ENCODE assay signal across 8 cellular contexts in genomic region chr12:46383654-46384450, GRCh38. TPM values are rescaled to one million over a fixed set of nuclear protein-coding genes. Genes with fewer than 3 reads are reported as not detected.
DNase-seq lines count a peak whose midpoint lies in the region; ATAC-seq and TF ChIP-seq lines count a peak whose summit lies in the region.

No MANE protein-coding gene starts in this region.

- H3K36me3 ChIP-seq in PC-9 (ENCODE audit: low read depth) (peaks cover 11% of the 10 kb centered on the region; the same call in 1 of the 2 replicates), neuron (ENCODE audit: insufficient read depth, low read length) (no peaks in the 10 kb centered on the region), subcutaneous abdominal adipose tissue (ENCODE audit: control insufficient read depth in 5 of 5, insufficient read depth in 5 of 5, low read length in 5 of 5) (no peaks in the 10 kb centered on the region)

- peak; percentile 12 for DNase-seq in GM19238 (ENCODE audit: insufficient read length, low spot score)
- peak; percentile 68 to 81 for DNase-seq in PC-9
- peak; percentile 63 for DNase-seq in activated T-helper 9 cell treated with anti-CD3 and anti-CD28 coated beads, Interleukin-2, amount 50 U/mL, for 16 hours (ENCODE audit: low read depth)
- peak; percentile 98 for DNase-seq in fibroblast of the aortic adventitia (ENCODE audit: low read depth)

- H3K9me3 ChIP-seq in PC-9 (ENCODE audit: insufficient read depth, low read depth), result no peaks in the 10 kb centered on the region
- no peaks in the 10 kb centered on the region for H3K9me3 ChIP-seq in neuron (ENCODE audit: low read length)
- H3K9me3 ChIP-seq in subcutaneous abdominal adipose tissue (ENCODE audit: control insufficient read depth in 5 of 5, low read length in 5 of 5), result no peaks in the 10 kb centered on the region

- H4K20me1 ChIP-seq in PC-9 (ENCODE audit: insufficient read depth), result no peaks in the 10 kb centered on the region

- H2AFZ ChIP-seq in PC-9 (peak overlapping the region; percentile 65), neuron (ENCODE audit: low read depth, low read length) (peak overlapping the region; percentile 81)

- POLR2A ChIA-PET in PC-9 (lab: Charles Lee; ENCODE audit: unreplicated experiment), result interaction anchor here (0.6 to 1.4 kb wide), 6 partner anchors 11 to 977 kb away, joined by 3 to 6 read pairs (median 4); no protein-coding TSS in a partner anchor

- no peaks in the 10 kb centered on the region for H3K27me3 ChIP-seq in PC-9 (ENCODE audit: insufficient read depth, low read depth)
- no peaks in the 10 kb centered on the region for H3K27me3 ChIP-seq in neuron (ENCODE audit: insufficient read depth, low read length)
- H3K27me3 ChIP-seq in subcutaneous abdominal adipose tissue (ENCODE audit: control insufficient read depth in 5 of 5, insufficient read depth in 4 of 5, low read length in 5 of 5), result no peaks in the 10 kb centered on the region

- TF ChIP-seq CTCF in C4-2B (conservative IDR thresholded peaks at IDR 0.05) (no peak), PC-9 (conservative IDR thresholded peaks at IDR 0.05) (0 out of 2 replicates have a peak, but pooled peaks have one; percentile 6), fibroblast of the aortic adventitia (IDR thresholded peaks at IDR 0.05; ENCODE audit: insufficient read depth, low read length) (no peak)

- peaks cover 31% of the 10 kb centered on the region for H3K79me2 ChIP-seq in PC-9 (ENCODE audit: low read depth)

- H3K4me3 ChIP-seq in PC-9 (peak overlapping the region; percentile 92), fibroblast of the aortic adventitia (ENCODE audit: low read depth, low read length) (peak overlapping the region; percentile 74), neuron (ENCODE audit: low read length) (peak overlapping the region; percentile 69), subcutaneous abdominal adipose tissue (ENCODE audit: low read depth in 1 of 5, low read length in 5 of 5) (peak overlapping the region; percentile 59 to 87 (median 83))

- H3K4me2 ChIP-seq in PC-9, result peak overlapping the region; percentile 96

- ATAC-seq in HG03442 (IDR thresholded peaks at IDR 0.05; ENCODE audit: unreplicated experiment), result peak; percentile 32

- H3K9ac ChIP-seq in subcutaneous abdominal adipose tissue (ENCODE audit: low read length in 5 of 5), result peak overlapping the region; percentile 88 to 96 (median 89)

- CTCF ChIA-PET in PC-9 (lab: Charles Lee), result no interaction called here

- H3K9me2 ChIP-seq in PC-9 (ENCODE audit: insufficient read depth), result no peaks in the 10 kb centered on the region

- H3K4me1 ChIP-seq in PC-9 (replicated peaks; ENCODE audit: insufficient read depth) (peaks cover 47% of the 10 kb centered on the region), neuron (ENCODE audit: insufficient read depth, low read length) (peaks cover 3% of the 10 kb centered on the region), subcutaneous abdominal adipose tissue (ENCODE audit: control insufficient read depth in 5 of 5, insufficient read depth in 5 of 5, low read length in 5 of 5) (peaks cover 2 to 53% (median 48%) of the 10 kb centered on the region in 5 donors)

- peaks cover 45% of the 10 kb centered on the region for H3F3A ChIP-seq in PC-9 (ENCODE audit: insufficient read depth, low read depth)

- intact Hi-C loops in PC-9 (cut with micrococcal nuclease; ENCODE audit: unreplicated experiment), result loop anchor here (1.0 to 5.0 kb wide), 7 partner anchors 12 to 1368 kb away; partner anchors contain the start of gene SLC38A2

- H3K27ac ChIP-seq in C4-2B, result peak overlapping the region; percentile 96
- H3K27ac ChIP-seq in PC-9, result peak overlapping the region; percentile 97
- peak overlapping the region; percentile 100 for H3K27ac ChIP-seq in subcutaneous abdominal adipose tissue (ENCODE audit: low read depth, low read length)

- BruUV-seq in PC-9 (replicated peaks; lab: Mats Ljungman, UMichigan), result TSS peak; percentile 71

RNA-seq across cellular contexts. Expression of gene SLC38A2, which starts 11.3 kb away (rescaled TPM):
- 193 and 322 TPM in 2 replicates for total RNA-seq in PC-9 (2021)
- total RNA-seq in fibroblast of the aortic adventitia (ENCODE audit: low replicate concordance), result 1,199 and 1,239 TPM in 2 replicates

Comparison
In these comparisons a context has a peak if more than half of its experiments do, and no peak if none do; other contexts are left out.
1. Peak in every context shown above with its lines: DNase-seq, ATAC-seq, H3K4me3 ChIP-seq and H3K27ac ChIP-seq.
2. DNase-seq: peak in every context shown above with its lines; median percentile 98 in fibroblast of the aortic adventitia; 74 in PC-9; 63 in activated T-helper 9 cell treated with anti-CD3 and anti-CD28 coated beads, Interleukin-2, amount 50 U/mL, for 16 hours; 12 in GM19238.